Comparison of ENCODE assay signal across 1 cellular context in genomic region chr12:109994262-109995175, GRCh38.
TF ChIP-seq lines count a peak whose summit lies in the region.

No MANE protein-coding gene starts in this region.

TF ChIP-seq in K562, 482 proteins besides CTCF, POLR2A, EP300 and RAD21:
- 0 out of 2 replicates have a peak, but pooled peaks have one; percentile 21 for TF ChIP-seq DPF2 (IDR thresholded peaks at IDR 0.05)
- TF ChIP-seq ETV5 (CRISPR knock-in tag; IDR thresholded peaks at IDR 0.05; ENCODE audit: low read depth), result 0 out of 2 replicates have a peak, but pooled peaks have one; percentile 27
- peak; percentile 73 for TF ChIP-seq ETV1 (tag; conservative IDR thresholded peaks at IDR 0.05; ENCODE audit: low read depth)
- TF ChIP-seq GTF2F1 (IDR thresholded peaks at IDR 0.05; ENCODE audit: low read depth, low read length), result no peak
- TF ChIP-seq ZBTB40 (IDR thresholded peaks at IDR 0.05), result 0 out of 2 replicates have a peak, but pooled peaks have one; percentile 31
- TF ChIP-seq ZBTB40 (CRISPR knock-in tag; IDR thresholded peaks at IDR 0.05), result no peak
- TF ChIP-seq NR3C1 (CRISPR knock-in tag; IDR thresholded peaks at IDR 0.05), result no peak
- TF ChIP-seq FOXA1 (IDR thresholded peaks at IDR 0.05; ENCODE audit: borderline replicate concordance), result no peak
- peak; percentile 38; the same call in 1 of the 2 replicates for TF ChIP-seq ARID1B (IDR thresholded peaks at IDR 0.05)
- peak; percentile 72 for TF ChIP-seq SPI1 (IDR thresholded peaks at IDR 0.05; ENCODE audit: borderline replicate concordance, low read depth, low read length)
- 0 out of 4 replicates have a peak, but pooled peaks of 1 of the 2 experiments have one; percentile 31 for TF ChIP-seq FOXK2 (conservative IDR thresholded peaks at IDR 0.05 in 1 of 2, IDR thresholded peaks at IDR 0.05 in 1 of 2; ENCODE audit: low read depth in 2 of 2)
- peak; percentile 20; the same call in 1 of the 2 replicates for TF ChIP-seq SMARCA4 (IDR thresholded peaks at IDR 0.05)
- no peak for TF ChIP-seq L3MBTL2 (IDR thresholded peaks at IDR 0.05)
- TF ChIP-seq GABPA (tag; conservative IDR thresholded peaks at IDR 0.05; ENCODE audit: low read depth), result peak; percentile 54
- no peak for TF ChIP-seq SMAD3 (CRISPR knock-in tag; conservative IDR thresholded peaks at IDR 0.05)
- TF ChIP-seq ZNF41 (CRISPR knock-in tag; conservative IDR thresholded peaks at IDR 0.05), result no peak
- peak; percentile 23; the same call in 1 of the 2 replicates for TF ChIP-seq SMARCE1 (IDR thresholded peaks at IDR 0.05)
- 0 out of 2 replicates have a peak, but pooled peaks have one; percentile 23 for TF ChIP-seq TEAD4 (IDR thresholded peaks at IDR 0.05; ENCODE audit: low read length)
- no peak for TF ChIP-seq TEAD4 (CRISPR knock-in tag; IDR thresholded peaks at IDR 0.05; ENCODE audit: borderline replicate concordance)
- peak; percentile 19; the same call in 1 of the 2 replicates for TF ChIP-seq SOX6 (IDR thresholded peaks at IDR 0.05)
- no peak for TF ChIP-seq MTF1 (CRISPR knock-in tag; IDR thresholded peaks at IDR 0.05; ENCODE audit: borderline replicate concordance)
